Comparison of ENCODE assay signal across 8 cellular contexts in the genomic region with DNA sequence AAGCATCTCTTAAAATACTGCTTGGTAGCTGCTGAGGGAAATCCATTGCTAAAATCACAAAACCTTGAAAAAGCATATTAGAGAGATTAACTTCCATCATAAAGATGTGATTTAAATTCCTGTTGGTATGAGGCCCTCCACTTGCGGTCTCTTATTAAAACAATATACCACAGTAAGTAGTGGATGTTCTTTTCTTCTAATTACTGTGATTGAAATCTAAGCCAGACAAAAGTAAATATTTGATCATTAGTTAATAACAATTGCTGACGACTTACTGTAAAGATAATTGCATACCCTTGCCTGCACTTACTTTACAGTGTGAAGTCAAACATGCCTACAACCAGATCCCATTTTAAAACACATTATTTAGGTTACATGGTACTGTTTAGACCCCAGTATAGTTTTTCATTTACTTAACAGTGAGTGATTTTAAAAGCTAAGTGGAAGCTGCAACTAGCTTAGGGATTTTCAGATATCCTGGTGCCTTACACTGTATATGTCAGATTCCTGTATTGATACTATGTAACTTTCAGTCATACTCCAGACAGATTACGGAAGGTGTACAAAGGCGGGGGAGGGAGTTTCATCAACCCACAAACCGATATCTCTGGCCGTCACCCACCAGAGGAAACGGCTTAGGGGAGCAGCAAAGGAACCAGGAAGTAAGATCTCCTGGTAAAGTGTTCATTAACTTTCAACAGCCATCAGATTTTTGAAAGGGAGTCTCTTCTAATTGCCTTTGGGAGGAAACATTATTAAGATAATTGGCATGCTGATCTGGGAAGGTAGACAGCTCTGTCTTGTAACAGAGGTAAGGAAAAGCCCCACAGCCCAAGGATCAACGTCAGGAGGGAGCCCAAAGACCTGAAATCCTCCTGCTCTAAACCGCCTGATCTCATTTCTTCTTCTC. TPM values are rescaled to one million over a fixed set of nuclear protein-coding genes. Genes with fewer than 3 reads are reported as not detected.
DNase-seq lines count a peak whose midpoint lies in the region; ATAC-seq and TF ChIP-seq lines count a peak whose summit lies in the region.

No MANE protein-coding gene starts in this region.

- no peak for ATAC-seq in HG03342 (IDR thresholded peaks at IDR 0.05; ENCODE audit: unreplicated experiment)
- ATAC-seq in HG02938 (IDR thresholded peaks at IDR 0.05; ENCODE audit: unreplicated experiment): no peak

- peak overlapping the region; percentile 85 for H3K4me3 Mint-ChIP-seq in Calu3 (ENCODE audit: low read depth, unreplicated experiment)

- peaks cover 80% of the 10 kb centered on the region for H3K36me3 Mint-ChIP-seq in Calu3 (ENCODE audit: insufficient read depth, unreplicated experiment)

- peaks cover 24% of the 10 kb centered on the region for H3K4me1 Mint-ChIP-seq in Calu3 (ENCODE audit: low read depth, unreplicated experiment)

- H3K9ac ChIP-seq in rectal smooth muscle tissue (ENCODE audit: low read length): peak overlapping the region; percentile 39

- H3K9me3 Mint-ChIP-seq in Calu3 (ENCODE audit: low read depth, unreplicated experiment): no peaks in the 10 kb centered on the region

- H3K4me1 ChIP-seq in rectal smooth muscle tissue (ENCODE audit: control insufficient read depth, insufficient read depth, low read length): peaks cover 4% of the 10 kb centered on the region

- H3K27me3 Mint-ChIP-seq in Calu3 (ENCODE audit: unreplicated experiment): no peaks in the 10 kb centered on the region

- CTCF ChIA-PET in Calu3 (lab: Charles Lee): interaction anchor here (0.7 to 0.9 kb wide), 2 partner anchors 69 to 233 kb away, joined by 3 read pairs; no protein-coding TSS in a partner anchor

- TF ChIP-seq CTCF in Calu3 (IDR thresholded peaks at IDR 0.05; ENCODE audit: unreplicated experiment) (no peak), fibroblast of pulmonary artery (IDR thresholded peaks at IDR 0.05; ENCODE audit: low read length, missing control alignments) (no peak)

- intact Hi-C loops in Calu3 (cut with micrococcal nuclease; ENCODE audit: unreplicated experiment): loop anchor here (2.0 to 10.0 kb wide), 7 partner anchors 136 to 1304 kb away; no protein-coding TSS in a partner anchor

- no peaks in the 10 kb centered on the region for H3K27me3 ChIP-seq in rectal smooth muscle tissue (ENCODE audit: control insufficient read depth, insufficient read depth, low read length)

- H3K27ac ChIP-seq in rectal smooth muscle tissue (ENCODE audit: low read depth, low read length): peak overlapping the region; percentile 74

- H3K4me3 ChIP-seq in fibroblast of pulmonary artery (replicated peaks; ENCODE audit: low read depth, low read length) (peak overlapping the region; percentile 89), rectal smooth muscle tissue (ENCODE audit: low read length) (peak overlapping the region; percentile 83)

- BruUV-seq in Calu3 (replicated peaks; lab: Mats Ljungman, UMichigan): no TSS peak

- H3K27ac Mint-ChIP-seq in Calu3 (ENCODE audit: unreplicated experiment): peak overlapping the region; percentile 90

- H3K36me3 ChIP-seq in rectal smooth muscle tissue (ENCODE audit: control insufficient read depth, insufficient read depth, low read length): peaks cover under 1% of the 10 kb centered on the region

- DNase-seq in Calu3: peak; percentile 37
- peak; percentile 38 for DNase-seq in HT1080 (ENCODE audit: low read depth)
- DNase-seq in activated CD4-positive, alpha-beta T cell treated with anti-CD3 and anti-CD28 coated beads for 4 hours: peak; percentile 30 to 35
- DNase-seq in fibroblast of pulmonary artery (ENCODE audit: low read depth): no peak
- DNase-seq in ecto neural progenitor cell (ENCODE audit: low spot score): no peak

RNA-seq across cellular contexts. Expression of a gene that starts 1.0 kb away (rescaled TPM):
- 96.3 and 99.1 TPM in 2 replicates for total RNA-seq in Calu3 (2022)
- 219 and 281 TPM in 2 replicates for total RNA-seq in HT1080 (2014; rRNA removed; shearing (Covaris generic))
- polyA plus RNA-seq in HT1080 (2015; cell fraction: cytosol; rRNA removed): 136 and 183 TPM in 2 replicates
- 744 and 771 TPM in 2 replicates for polyA plus RNA-seq in HT1080 (2015; cell fraction: nucleus; rRNA removed)

Comparison
In these comparisons a context has a peak if more than half of its experiments do, and no peak if none do; other contexts are left out.
1. DNase-seq: peak in Calu3 (single experiment), HT1080 (single experiment) and activated CD4-positive, alpha-beta T cell treated with anti-CD3 and anti-CD28 coated beads for 4 hours (2 of 2); none in fibroblast of pulmonary artery (single experiment) and ecto neural progenitor cell (single experiment).